Comparison of ENCODE assay signal across 1 cellular context in the genomic region with DNA sequence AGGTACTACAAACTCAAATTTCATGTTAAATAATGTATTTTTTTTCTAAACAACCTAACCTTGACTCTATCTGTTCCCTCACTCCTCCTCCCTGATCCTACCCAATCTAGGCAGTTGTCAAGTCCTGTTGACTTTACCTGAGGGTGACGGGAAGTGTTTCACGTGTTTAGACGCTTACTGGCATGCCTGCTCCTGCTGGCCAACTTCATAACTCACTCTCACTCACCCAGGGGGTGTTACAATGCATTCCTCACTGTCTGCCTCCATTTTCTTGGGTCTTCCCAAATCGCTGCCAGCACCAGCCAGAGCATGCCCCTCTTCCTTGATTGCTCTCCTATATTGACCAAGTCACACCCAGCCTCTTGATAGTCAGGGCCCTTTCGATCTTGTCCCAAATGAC.
TF ChIP-seq lines count a peak whose summit lies in the region.

No MANE protein-coding gene starts in this region.

TF ChIP-seq in HepG2, 621 proteins besides CTCF, POLR2A, EP300 and RAD21 (continued from another document and continues in another):
- TF ChIP-seq, protein P1, sequence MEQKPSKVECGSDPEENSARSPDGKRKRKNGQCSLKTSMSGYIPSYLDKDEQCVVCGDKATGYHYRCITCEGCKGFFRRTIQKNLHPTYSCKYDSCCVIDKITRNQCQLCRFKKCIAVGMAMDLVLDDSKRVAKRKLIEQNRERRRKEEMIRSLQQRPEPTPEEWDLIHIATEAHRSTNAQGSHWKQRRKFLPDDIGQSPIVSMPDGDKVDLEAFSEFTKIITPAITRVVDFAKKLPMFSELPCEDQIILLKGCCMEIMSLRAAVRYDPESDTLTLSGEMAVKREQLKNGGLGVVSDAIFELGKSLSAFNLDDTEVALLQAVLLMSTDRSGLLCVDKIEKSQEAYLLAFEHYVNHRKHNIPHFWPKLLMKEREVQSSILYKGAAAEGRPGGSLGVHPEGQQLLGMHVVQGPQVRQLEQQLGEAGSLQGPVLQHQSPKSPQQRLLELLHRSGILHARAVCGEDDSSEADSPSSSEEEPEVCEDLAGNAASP (CRISPR knock-in tag; IDR thresholded peaks at IDR 0.05; ENCODE audit: borderline replicate concordance): peak; percentile 57; the same call in 1 of the 2 replicates
- TF ChIP-seq ZNF776 (CRISPR knock-in tag; IDR thresholded peaks at IDR 0.05): no peak
- no peak for TF ChIP-seq NBN (conservative IDR thresholded peaks at IDR 0.05)
- no peak for TF ChIP-seq ETV6 (CRISPR knock-in tag; conservative IDR thresholded peaks at IDR 0.05)
- no peak for TF ChIP-seq SETDB1 (CRISPR knock-in tag; IDR thresholded peaks at IDR 0.05; ENCODE audit: borderline replicate concordance)
- TF ChIP-seq, protein P2, sequence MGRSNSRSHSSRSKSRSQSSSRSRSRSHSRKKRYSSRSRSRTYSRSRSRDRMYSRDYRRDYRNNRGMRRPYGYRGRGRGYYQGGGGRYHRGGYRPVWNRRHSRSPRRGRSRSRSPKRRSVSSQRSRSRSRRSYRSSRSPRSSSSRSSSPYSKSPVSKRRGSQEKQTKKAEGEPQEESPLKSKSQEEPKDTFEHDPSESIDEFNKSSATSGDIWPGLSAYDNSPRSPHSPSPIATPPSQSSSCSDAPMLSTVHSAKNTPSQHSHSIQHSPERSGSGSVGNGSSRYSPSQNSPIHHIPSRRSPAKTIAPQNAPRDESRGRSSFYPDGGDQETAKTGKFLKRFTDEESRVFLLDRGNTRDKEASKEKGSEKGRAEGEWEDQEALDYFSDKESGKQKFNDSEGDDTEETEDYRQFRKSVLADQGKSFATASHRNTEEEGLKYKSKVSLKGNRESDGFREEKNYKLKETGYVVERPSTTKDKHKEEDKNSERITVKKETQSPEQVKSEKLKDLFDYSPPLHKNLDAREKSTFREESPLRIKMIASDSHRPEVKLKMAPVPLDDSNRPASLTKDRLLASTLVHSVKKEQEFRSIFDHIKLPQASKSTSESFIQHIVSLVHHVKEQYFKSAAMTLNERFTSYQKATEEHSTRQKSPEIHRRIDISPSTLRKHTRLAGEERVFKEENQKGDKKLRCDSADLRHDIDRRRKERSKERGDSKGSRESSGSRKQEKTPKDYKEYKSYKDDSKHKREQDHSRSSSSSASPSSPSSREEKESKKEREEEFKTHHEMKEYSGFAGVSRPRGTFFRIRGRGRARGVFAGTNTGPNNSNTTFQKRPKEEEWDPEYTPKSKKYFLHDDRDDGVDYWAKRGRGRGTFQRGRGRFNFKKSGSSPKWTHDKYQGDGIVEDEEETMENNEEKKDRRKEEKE (IDR thresholded peaks at IDR 0.05): no peak
- TF ChIP-seq SMYD3 (CRISPR knock-in tag; IDR thresholded peaks at IDR 0.05): no peak
- TF ChIP-seq, protein P3, sequence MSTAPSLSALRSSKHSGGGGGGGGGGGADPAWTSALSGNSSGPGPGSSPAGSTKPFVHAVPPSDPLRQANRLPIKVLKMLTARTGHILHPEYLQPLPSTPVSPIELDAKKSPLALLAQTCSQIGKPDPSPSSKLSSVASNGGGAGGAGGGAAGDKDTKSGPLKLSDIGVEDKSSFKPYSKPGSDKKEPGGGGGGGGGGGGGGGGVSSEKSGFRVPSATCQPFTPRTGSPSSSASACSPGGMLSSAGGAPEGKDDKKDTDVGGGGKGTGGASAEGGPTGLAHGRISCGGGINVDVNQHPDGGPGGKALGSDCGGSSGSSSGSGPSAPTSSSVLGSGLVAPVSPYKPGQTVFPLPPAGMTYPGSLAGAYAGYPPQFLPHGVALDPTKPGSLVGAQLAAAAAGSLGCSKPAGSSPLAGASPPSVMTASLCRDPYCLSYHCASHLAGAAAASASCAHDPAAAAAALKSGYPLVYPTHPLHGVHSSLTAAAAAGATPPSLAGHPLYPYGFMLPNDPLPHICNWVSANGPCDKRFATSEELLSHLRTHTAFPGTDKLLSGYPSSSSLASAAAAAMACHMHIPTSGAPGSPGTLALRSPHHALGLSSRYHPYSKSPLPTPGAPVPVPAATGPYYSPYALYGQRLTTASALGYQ (CRISPR knock-in tag; IDR thresholded peaks at IDR 0.05): 0 out of 2 replicates have a peak, but pooled peaks have one; percentile 27
- TF ChIP-seq, protein P4, sequence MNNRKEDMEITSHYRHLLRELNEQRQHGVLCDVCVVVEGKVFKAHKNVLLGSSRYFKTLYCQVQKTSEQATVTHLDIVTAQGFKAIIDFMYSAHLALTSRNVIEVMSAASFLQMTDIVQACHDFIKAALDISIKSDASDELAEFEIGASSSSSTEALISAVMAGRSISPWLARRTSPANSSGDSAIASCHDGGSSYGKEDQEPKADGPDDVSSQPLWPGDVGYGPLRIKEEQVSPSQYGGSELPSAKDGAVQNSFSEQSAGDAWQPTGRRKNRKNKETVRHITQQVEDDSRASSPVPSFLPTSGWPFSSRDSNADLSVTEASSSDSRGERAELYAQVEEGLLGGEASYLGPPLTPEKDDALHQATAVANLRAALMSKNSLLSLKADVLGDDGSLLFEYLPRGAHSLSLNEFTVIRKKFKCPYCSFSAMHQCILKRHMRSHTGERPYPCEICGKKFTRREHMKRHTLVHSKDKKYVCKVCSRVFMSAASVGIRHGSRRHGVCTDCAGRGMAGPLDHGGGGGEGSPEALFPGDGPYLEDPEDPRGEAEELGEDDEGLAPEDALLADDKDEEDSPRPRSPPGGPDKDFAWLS (CRISPR knock-in tag; IDR thresholded peaks at IDR 0.05; ENCODE audit: borderline replicate concordance): no peak
- TF ChIP-seq, protein P5, sequence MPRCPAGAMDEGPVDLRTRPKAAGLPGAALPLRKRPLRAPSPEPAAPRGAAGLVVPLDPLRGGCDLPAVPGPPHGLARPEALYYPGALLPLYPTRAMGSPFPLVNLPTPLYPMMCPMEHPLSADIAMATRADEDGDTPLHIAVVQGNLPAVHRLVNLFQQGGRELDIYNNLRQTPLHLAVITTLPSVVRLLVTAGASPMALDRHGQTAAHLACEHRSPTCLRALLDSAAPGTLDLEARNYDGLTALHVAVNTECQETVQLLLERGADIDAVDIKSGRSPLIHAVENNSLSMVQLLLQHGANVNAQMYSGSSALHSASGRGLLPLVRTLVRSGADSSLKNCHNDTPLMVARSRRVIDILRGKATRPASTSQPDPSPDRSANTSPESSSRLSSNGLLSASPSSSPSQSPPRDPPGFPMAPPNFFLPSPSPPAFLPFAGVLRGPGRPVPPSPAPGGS (CRISPR knock-in tag; IDR thresholded peaks at IDR 0.05): no peak
- TF ChIP-seq ZSCAN9 (CRISPR knock-in tag; IDR thresholded peaks at IDR 0.05; ENCODE audit: borderline replicate concordance): peak; percentile 93
- TF ChIP-seq ZNF567 (CRISPR knock-in tag; IDR thresholded peaks at IDR 0.05; ENCODE audit: borderline replicate concordance): peak; percentile 74; the same call in 1 of the 2 replicates
- TF ChIP-seq SYNCRIP (IDR thresholded peaks at IDR 0.05; ENCODE audit: insufficient read depth, low read depth, low read length): no peak
- no peak for TF ChIP-seq GTF3A (CRISPR knock-in tag; conservative IDR thresholded peaks at IDR 0.05)
- TF ChIP-seq ZNF883 (CRISPR knock-in tag; IDR thresholded peaks at IDR 0.05; ENCODE audit: not compliant biosample characterization): no peak
- no peak for TF ChIP-seq RAD51 (IDR thresholded peaks at IDR 0.05; ENCODE audit: borderline replicate concordance)
- TF ChIP-seq PPARG (CRISPR knock-in tag; conservative IDR thresholded peaks at IDR 0.05): no peak; the same call in none of the 2 replicates
- TF ChIP-seq, protein P6, sequence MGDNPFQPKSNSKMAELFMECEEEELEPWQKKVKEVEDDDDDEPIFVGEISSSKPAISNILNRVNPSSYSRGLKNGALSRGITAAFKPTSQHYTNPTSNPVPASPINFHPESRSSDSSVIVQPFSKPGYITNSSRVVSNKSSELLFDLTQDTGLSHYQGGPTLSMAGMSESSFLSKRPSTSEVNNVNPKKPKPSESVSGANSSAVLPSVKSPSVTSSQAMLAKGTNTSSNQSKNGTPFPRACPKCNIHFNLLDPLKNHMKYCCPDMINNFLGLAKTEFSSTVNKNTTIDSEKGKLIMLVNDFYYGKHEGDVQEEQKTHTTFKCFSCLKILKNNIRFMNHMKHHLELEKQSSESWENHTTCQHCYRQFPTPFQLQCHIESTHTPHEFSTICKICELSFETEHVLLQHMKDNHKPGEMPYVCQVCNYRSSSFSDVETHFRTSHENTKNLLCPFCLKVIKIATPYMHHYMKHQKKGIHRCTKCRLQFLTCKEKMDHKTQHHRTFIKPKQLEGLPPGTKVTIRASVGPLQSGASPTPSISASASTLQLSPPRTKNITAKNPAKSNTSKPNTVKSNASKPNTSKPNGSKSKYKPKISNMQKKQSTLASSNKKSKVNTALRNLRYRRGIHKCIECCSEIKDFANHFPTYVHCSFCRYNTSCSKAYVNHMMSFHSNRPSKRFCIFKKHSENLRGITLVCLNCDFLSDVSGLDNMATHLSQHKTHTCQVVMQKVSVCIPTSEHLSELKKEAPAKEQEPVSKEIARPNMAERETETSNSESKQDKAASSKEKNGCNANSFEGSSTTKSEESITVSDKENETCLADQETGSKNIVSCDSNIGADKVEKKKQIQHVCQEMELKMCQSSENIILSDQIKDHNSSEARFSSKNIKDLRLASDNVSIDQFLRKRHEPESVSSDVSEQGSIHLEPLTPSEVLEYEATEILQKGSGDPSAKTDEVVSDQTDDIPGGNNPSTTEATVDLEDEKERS (CRISPR knock-in tag; IDR thresholded peaks at IDR 0.05): no peak
- TF ChIP-seq, protein P7, sequence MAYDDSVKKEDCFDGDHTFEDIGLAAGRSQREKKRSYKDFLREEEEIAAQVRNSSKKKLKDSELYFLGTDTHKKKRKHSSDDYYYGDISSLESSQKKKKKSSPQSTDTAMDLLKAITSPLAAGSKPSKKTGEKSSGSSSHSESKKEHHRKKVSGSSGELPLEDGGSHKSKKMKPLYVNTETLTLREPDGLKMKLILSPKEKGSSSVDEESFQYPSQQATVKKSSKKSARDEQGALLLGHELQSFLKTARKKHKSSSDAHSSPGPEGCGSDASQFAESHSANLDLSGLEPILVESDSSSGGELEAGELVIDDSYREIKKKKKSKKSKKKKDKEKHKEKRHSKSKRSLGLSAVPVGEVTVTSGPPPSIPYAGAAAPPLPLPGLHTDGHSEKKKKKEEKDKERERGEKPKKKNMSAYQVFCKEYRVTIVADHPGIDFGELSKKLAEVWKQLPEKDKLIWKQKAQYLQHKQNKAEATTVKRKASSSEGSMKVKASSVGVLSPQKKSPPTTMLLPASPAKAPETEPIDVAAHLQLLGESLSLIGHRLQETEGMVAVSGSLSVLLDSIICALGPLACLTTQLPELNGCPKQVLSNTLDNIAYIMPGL (CRISPR knock-in tag; IDR thresholded peaks at IDR 0.05; ENCODE audit: borderline replicate concordance in 1 of 2, low read depth in 1 of 2): no peak
- TF ChIP-seq, protein P8, sequence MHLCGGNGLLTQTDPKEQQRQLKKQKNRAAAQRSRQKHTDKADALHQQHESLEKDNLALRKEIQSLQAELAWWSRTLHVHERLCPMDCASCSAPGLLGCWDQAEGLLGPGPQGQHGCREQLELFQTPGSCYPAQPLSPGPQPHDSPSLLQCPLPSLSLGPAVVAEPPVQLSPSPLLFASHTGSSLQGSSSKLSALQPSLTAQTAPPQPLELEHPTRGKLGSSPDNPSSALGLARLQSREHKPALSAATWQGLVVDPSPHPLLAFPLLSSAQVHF (CRISPR knock-in tag; IDR thresholded peaks at IDR 0.05): no peak
- TF ChIP-seq ZNF788 (CRISPR knock-in tag; IDR thresholded peaks at IDR 0.05; ENCODE audit: borderline replicate concordance): no peak; the same call in 1 of the 2 replicates
- peak; percentile 85 for TF ChIP-seq TBX2 (CRISPR knock-in tag; IDR thresholded peaks at IDR 0.05; ENCODE audit: borderline replicate concordance)
- TF ChIP-seq HDAC2 (CRISPR knock-in tag; IDR thresholded peaks at IDR 0.05): peak; percentile 58; the same call in 1 of the 2 replicates
- TF ChIP-seq SNAPC2 (CRISPR knock-in tag; IDR thresholded peaks at IDR 0.05): no peak
- 0 out of 2 replicates have a peak, but pooled peaks have one; percentile 37 for TF ChIP-seq NR2F6 (IDR thresholded peaks at IDR 0.05)
- peak; percentile 84 for TF ChIP-seq NR2F6 (CRISPR knock-in tag; IDR thresholded peaks at IDR 0.05)
- no peak for TF ChIP-seq REXO4 (CRISPR knock-in tag; IDR thresholded peaks at IDR 0.05; ENCODE audit: borderline replicate concordance)
- TF ChIP-seq, protein P9, sequence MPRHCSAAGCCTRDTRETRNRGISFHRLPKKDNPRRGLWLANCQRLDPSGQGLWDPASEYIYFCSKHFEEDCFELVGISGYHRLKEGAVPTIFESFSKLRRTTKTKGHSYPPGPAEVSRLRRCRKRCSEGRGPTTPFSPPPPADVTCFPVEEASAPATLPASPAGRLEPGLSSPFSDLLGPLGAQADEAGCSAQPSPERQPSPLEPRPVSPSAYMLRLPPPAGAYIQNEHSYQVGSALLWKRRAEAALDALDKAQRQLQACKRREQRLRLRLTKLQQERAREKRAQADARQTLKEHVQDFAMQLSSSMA (CRISPR knock-in tag; IDR thresholded peaks at IDR 0.05): peak; percentile 48; the same call in 1 of the 2 replicates
- TF ChIP-seq ELF4 (CRISPR knock-in tag; IDR thresholded peaks at IDR 0.05; ENCODE audit: borderline replicate concordance): 0 out of 2 replicates have a peak, but pooled peaks have one; percentile 45
- TF ChIP-seq PAWR (CRISPR knock-in tag; IDR thresholded peaks at IDR 0.05; ENCODE audit: borderline replicate concordance): no peak
- TF ChIP-seq MIER3 (CRISPR knock-in tag; IDR thresholded peaks at IDR 0.05; ENCODE audit: borderline replicate concordance): peak; percentile 80; the same call in 1 of the 2 replicates
- TF ChIP-seq MAFK (conservative IDR thresholded peaks at IDR 0.05 in 1 of 2, IDR thresholded peaks at IDR 0.05 in 1 of 2; ENCODE audit: low read length in 2 of 2): no peak
- TF ChIP-seq, protein P10, sequence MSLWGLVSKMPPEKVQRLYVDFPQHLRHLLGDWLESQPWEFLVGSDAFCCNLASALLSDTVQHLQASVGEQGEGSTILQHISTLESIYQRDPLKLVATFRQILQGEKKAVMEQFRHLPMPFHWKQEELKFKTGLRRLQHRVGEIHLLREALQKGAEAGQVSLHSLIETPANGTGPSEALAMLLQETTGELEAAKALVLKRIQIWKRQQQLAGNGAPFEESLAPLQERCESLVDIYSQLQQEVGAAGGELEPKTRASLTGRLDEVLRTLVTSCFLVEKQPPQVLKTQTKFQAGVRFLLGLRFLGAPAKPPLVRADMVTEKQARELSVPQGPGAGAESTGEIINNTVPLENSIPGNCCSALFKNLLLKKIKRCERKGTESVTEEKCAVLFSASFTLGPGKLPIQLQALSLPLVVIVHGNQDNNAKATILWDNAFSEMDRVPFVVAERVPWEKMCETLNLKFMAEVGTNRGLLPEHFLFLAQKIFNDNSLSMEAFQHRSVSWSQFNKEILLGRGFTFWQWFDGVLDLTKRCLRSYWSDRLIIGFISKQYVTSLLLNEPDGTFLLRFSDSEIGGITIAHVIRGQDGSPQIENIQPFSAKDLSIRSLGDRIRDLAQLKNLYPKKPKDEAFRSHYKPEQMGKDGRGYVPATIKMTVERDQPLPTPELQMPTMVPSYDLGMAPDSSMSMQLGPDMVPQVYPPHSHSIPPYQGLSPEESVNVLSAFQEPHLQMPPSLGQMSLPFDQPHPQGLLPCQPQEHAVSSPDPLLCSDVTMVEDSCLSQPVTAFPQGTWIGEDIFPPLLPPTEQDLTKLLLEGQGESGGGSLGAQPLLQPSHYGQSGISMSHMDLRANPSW (CRISPR knock-in tag; IDR thresholded peaks at IDR 0.05; ENCODE audit: borderline replicate concordance): peak; percentile 88; the same call in 1 of the 2 replicates
